In genomic region chr2:43397821-43398220, GRCh38 we compare ENCODE assay signal across 2 cellular contexts.
TF ChIP-seq lines count a peak whose summit lies in the region.

No MANE protein-coding gene starts in this region.

TF ChIP-seq in IMR-90, 13 proteins besides CTCF, POLR2A, EP300 and RAD21 (continued from another document):
- no peak for TF ChIP-seq MXI1 (IDR thresholded peaks at IDR 0.05; ENCODE audit: borderline replicate concordance, low read depth, low read length)
- no peak for TF ChIP-seq CHD1 (IDR thresholded peaks at IDR 0.05; ENCODE audit: low read depth, low read length)
- no peak for TF ChIP-seq RCOR1 (IDR thresholded peaks at IDR 0.05; ENCODE audit: insufficient replicate concordance, low read length)
- TF ChIP-seq SMC3 (IDR thresholded peaks at IDR 0.05; ENCODE audit: low read depth, low read length), result no peak
- no peak for TF ChIP-seq ELK1 (IDR thresholded peaks at IDR 0.05; ENCODE audit: borderline replicate concordance, low read depth, low read length)
- TF ChIP-seq NFE2L2 (IDR thresholded peaks at IDR 0.05; ENCODE audit: low read depth, low read length), result no peak
- TF ChIP-seq USF2 (IDR thresholded peaks at IDR 0.05; ENCODE audit: low read depth, low read length), result no peak
- TF ChIP-seq MAZ (IDR thresholded peaks at IDR 0.05; ENCODE audit: borderline replicate concordance, low read depth, low read length), result no peak
- TF ChIP-seq CEBPB (IDR thresholded peaks at IDR 0.05; ENCODE audit: low read depth, low read length), result no peak
- no peak for TF ChIP-seq MAFK (IDR thresholded peaks at IDR 0.05; ENCODE audit: low read depth, low read length)

TF ChIP-seq in endothelial cell of umbilical vein, 7 proteins besides CTCF, POLR2A, EP300 and RAD21 (continued from another document):
- TF ChIP-seq, protein P1, sequence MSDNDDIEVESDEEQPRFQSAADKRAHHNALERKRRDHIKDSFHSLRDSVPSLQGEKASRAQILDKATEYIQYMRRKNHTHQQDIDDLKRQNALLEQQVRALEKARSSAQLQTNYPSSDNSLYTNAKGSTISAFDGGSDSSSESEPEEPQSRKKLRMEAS (IDR thresholded peaks at IDR 0.05; ENCODE audit: insufficient read depth, insufficient read length), result no peak
- no peak for TF ChIP-seq JUN (IDR thresholded peaks at IDR 0.05; ENCODE audit: borderline replicate concordance, insufficient read depth, insufficient read length, low read depth)
TF ChIP-seq in endothelial cell of umbilical vein: peak in this region for 0.
